ENCODE assay signal across 16 cellular contexts in genomic region chr18:37525302-37525585, GRCh38. TPM values are rescaled to one million over a fixed set of nuclear protein-coding genes. Genes with fewer than 3 reads are reported as not detected.
DNase-seq lines count a peak whose midpoint lies in the region; ATAC-seq and TF ChIP-seq lines count a peak whose summit lies in the region.
"Had no signal": no experiment of that assay in that cellular context is flagged by ENCODE, and none has a peak within 500 bp of the region (broad histone marks: within the 10 kb centered on the region; RNA-seq: fewer than 3 reads in every experiment).

No MANE protein-coding gene starts in this region.

- H4K5ac ChIP-seq in H9 (ENCODE audit: insufficient read length, low read depth, low read length) = no peak overlapping the region

- no peak overlapping the region for H3K14ac ChIP-seq in H9 (ENCODE audit: insufficient read depth, low read length)

- no peak overlapping the region for H4K91ac ChIP-seq in H9 (ENCODE audit: insufficient read length, low read depth, low read length)

- H2BK15ac ChIP-seq in H9 (ENCODE audit: low read depth, low read length) = no peak overlapping the region

- H3K9me3 Mint-ChIP-seq in H9 = no peaks in the 10 kb centered on the region
- H3K9me3 Mint-ChIP-seq in endodermal cell = no peaks in the 10 kb centered on the region
- H3K9me3 Mint-ChIP-seq in nephron = no peaks in the 10 kb centered on the region
- no peaks in the 10 kb centered on the region for H3K9me3 Mint-ChIP-seq in activated naive CD4-positive, alpha-beta T cell treated with anti-CD3 and anti-CD28 coated beads, Interleukin-2, amount 50 U/mL, for 72 hours

- H3K4me1 Mint-ChIP-seq in H9 (peaks cover 29 to 31% of the 10 kb centered on the region in 2 experiments), endodermal cell (peaks cover 11% of the 10 kb centered on the region), nephron (peaks cover 37% of the 10 kb centered on the region)
- H3K4me1 Mint-ChIP-seq: CD4-positive, CD25-positive, alpha-beta regulatory T cell had no signal

- H3K36me3 ChIP-seq in ES-I3 (ENCODE audit: insufficient read depth, low read length) (no peaks in the 10 kb centered on the region), endodermal cell (ENCODE audit: control insufficient read depth, insufficient read depth, low read length) (no peaks in the 10 kb centered on the region)

- peaks cover 2% of the 10 kb centered on the region for H4K20me1 ChIP-seq in H9 (ENCODE audit: control insufficient read depth, insufficient read depth, insufficient read length)

- ATAC-seq in HG02763 (IDR thresholded peaks at IDR 0.05; ENCODE audit: unreplicated experiment) = no peak
- ATAC-seq in activated naive CD4-positive, alpha-beta T cell treated with anti-CD3 and anti-CD28 coated beads, Interleukin-2, amount 50 U/mL, for 72 hours = no peak

- DNase-seq in H9 (no peak), endodermal cell (no peak), Kasumi-1 (lab: John Stamatoyannopoulos, UW) (no peak)
- DNase-seq in activated naive CD4-positive, alpha-beta T cell treated with anti-CD3 and anti-CD28 coated beads, Interleukin-2, amount 50 U/mL, for 72 hours (ENCODE audit: low spot score in 2 of 2) = no peak
- DNase-seq: ACHN; CD4-positive, CD25-positive, alpha-beta regulatory T cell; DMS79; Karpas-422; NCI-H1417; NCI-H2029 treated with DMSO at 0.1 percent for 48 hours; NCI-H446; PC-9 had no signal

- H2BK120ac ChIP-seq in H9 (ENCODE audit: low read depth, low read length, poor library complexity, severe bottlenecking) = no peak overlapping the region

- no peak overlapping the region for H2AK5ac ChIP-seq in H9 (ENCODE audit: insufficient read length, low read length)

- no peak overlapping the region for H3K4ac ChIP-seq in H9 (ENCODE audit: low read depth, low read length)

- WGBS in H9 (ENCODE audit: extremely low coverage, insufficient read length, low lambda C conversion rate) = no CpG with 5 or more reads among the region's 8 CpGs
- WGBS in endodermal cell (ENCODE audit: insufficient coverage in 1 of 2, insufficient read length in 1 of 2), 2 experiments = 71 to 77% methylated on average over 5 to 8 of the region's 8 CpGs

- H3K9me3 ChIP-seq in ES-I3 (ENCODE audit: control insufficient read depth, insufficient read depth, low read length) (no peaks in the 10 kb centered on the region), H9 (ENCODE audit: control insufficient read depth, low read depth, low read length) (no peaks in the 10 kb centered on the region), endodermal cell (ENCODE audit: control insufficient read depth, low read length) (no peaks in the 10 kb centered on the region)

- no peak overlapping the region for H3K23ac ChIP-seq in H9 (ENCODE audit: insufficient read length, low read depth, low read length)

- H3K9ac ChIP-seq in ES-I3 (ENCODE audit: low read depth, low read length) (peak overlapping the region; percentile 60; the same call in 1 of the 2 replicates), H9 (ENCODE audit: extremely low read depth, insufficient read length, low read length) (no peak overlapping the region), endodermal cell (ENCODE audit: extremely low read depth, low read length, poor library complexity, severe bottlenecking) (no peak overlapping the region)

- H2AFZ ChIP-seq in H9 (ENCODE audit: low read length) = no peak overlapping the region
- H2AFZ ChIP-seq: PC-9 had no signal

- H3T11ph ChIP-seq in H9 (ENCODE audit: low read length) = no peak overlapping the region

- H3K4me1 ChIP-seq in ES-I3 (ENCODE audit: insufficient read depth, low read length) (peaks cover 13% of the 10 kb centered on the region), H9 (ENCODE audit: insufficient read depth, low read length) (peaks cover 7% of the 10 kb centered on the region; the same call in 1 of the 2 replicates), endodermal cell (ENCODE audit: control insufficient read depth, insufficient read depth, low read length) (no peaks in the 10 kb centered on the region)

- no peak overlapping the region for H2BK20ac ChIP-seq in H9 (ENCODE audit: low read depth, low read length, poor library complexity, severe bottlenecking)

- no peak overlapping the region for H2BK12ac ChIP-seq in H9 (ENCODE audit: insufficient read length, low read depth, low read length)

- peak overlapping the region; percentile 7 for H3K4me2 ChIP-seq in H9 (ENCODE audit: insufficient read depth, insufficient read length, low read length)
- H3K4me2 ChIP-seq: PC-9 had no signal

- H3K56ac ChIP-seq in H9 (ENCODE audit: insufficient read length, low read depth, low read length) = no peak overlapping the region

- H3K36me3 Mint-ChIP-seq in H9 (ENCODE audit: insufficient read depth in 1 of 3, low read depth in 3 of 3) = no peaks in the 10 kb centered on the region
- H3K36me3 Mint-ChIP-seq in endodermal cell (ENCODE audit: low read depth) = no peaks in the 10 kb centered on the region
- H3K36me3 Mint-ChIP-seq in nephron (ENCODE audit: low read depth) = no peaks in the 10 kb centered on the region
- H3K36me3 Mint-ChIP-seq in activated naive CD4-positive, alpha-beta T cell treated with anti-CD3 and anti-CD28 coated beads, Interleukin-2, amount 50 U/mL, for 72 hours = peaks cover 0 to 5% of the 10 kb centered on the region in 2 donors
- H3K36me3 Mint-ChIP-seq: CD4-positive, CD25-positive, alpha-beta regulatory T cell had no signal

- TF ChIP-seq CTCF in H9 (conservative IDR thresholded peaks at IDR 0.05) (no peak), endodermal cell (conservative IDR thresholded peaks at IDR 0.05) (no peak), nephron (IDR thresholded peaks at IDR 0.05; ENCODE audit: unreplicated experiment in 3 of 3) (no peak)

- no peak overlapping the region for H3K18ac ChIP-seq in H9 (ENCODE audit: insufficient read length, low read depth, low read length)

- no peaks in the 10 kb centered on the region for H3K79me2 ChIP-seq in H9 (ENCODE audit: insufficient read depth, low read length)

- peaks cover 8% of the 10 kb centered on the region; the same call in 1 of the 2 replicates for H3K27me3 ChIP-seq in H9 (ENCODE audit: insufficient read depth, low read length)
- peaks cover 53% of the 10 kb centered on the region for H3K27me3 ChIP-seq in endodermal cell (ENCODE audit: control insufficient read depth, insufficient read depth, low read length, poor library complexity, severe bottlenecking)

- no peaks in the 10 kb centered on the region for H3K79me1 ChIP-seq in H9 (ENCODE audit: insufficient read depth, low read depth, low read length, poor library complexity, severe bottlenecking)

- no peak overlapping the region for H3K4me3 ChIP-seq in endodermal cell (ENCODE audit: low read length)
- H3K4me3 ChIP-seq: PC-9, SK-N-MC had no signal

- H3K27me3 Mint-ChIP-seq in H9 (ENCODE audit: low read depth) (peaks cover 56% of the 10 kb centered on the region), endodermal cell (ENCODE audit: insufficient read depth) (peaks cover 55% of the 10 kb centered on the region), nephron (ENCODE audit: low read depth) (peaks cover 74% of the 10 kb centered on the region)

- no peak overlapping the region for H2BK5ac ChIP-seq in H9 (ENCODE audit: insufficient read length, low read length)

- H3K27ac ChIP-seq in H9 (ENCODE audit: insufficient read length, low read depth, low read length) = no peak overlapping the region
- no peak overlapping the region for H3K27ac ChIP-seq in endodermal cell (ENCODE audit: low read depth, low read length)
- H3K27ac ChIP-seq: PC-9, SK-N-MC had no signal

- peaks cover 2% of the 10 kb centered on the region for H3K23me2 ChIP-seq in H9 (ENCODE audit: insufficient read length, low read depth, low read length, poor library complexity, severe bottlenecking)

- H3K27ac Mint-ChIP-seq in H9 (peak overlapping the region in 1 of 3 experiments; percentile 76; a peak in 1 of 7 replicates), endodermal cell (no peak overlapping the region), nephron (peak overlapping the region in 1 of 3 experiments; percentile 47)
- no peak overlapping the region for H3K27ac Mint-ChIP-seq in activated naive CD4-positive, alpha-beta T cell treated with anti-CD3 and anti-CD28 coated beads, Interleukin-2, amount 50 U/mL, for 72 hours

- H4K8ac ChIP-seq in H9 (replicated peaks; ENCODE audit: insufficient read length, low read depth, low read length) = no peak overlapping the region

- H3K4me3 Mint-ChIP-seq in H9 = peak overlapping the region; percentile 64 to 77
- H3K4me3 Mint-ChIP-seq in endodermal cell = peak overlapping the region; percentile 55
- H3K4me3 Mint-ChIP-seq in nephron = peak overlapping the region; percentile 71 to 80 (median 80)
- H3K4me3 Mint-ChIP-seq: CD4-positive, CD25-positive, alpha-beta regulatory T cell had no signal

RNA-seq across cellular contexts. Expression of gene CELF4, which starts 40.4 kb away (rescaled TPM):
- total RNA-seq in H9 (2021) (1.1 and 1.5 TPM in 2 replicates), endodermal cell (1 to 10 TPM; 5.7 to 6.7 TPM)
- 3.2 TPM for polyA plus RNA-seq in endodermal cell (2013, experiment 1 of 2)
- polyA plus RNA-seq in endodermal cell (2013, experiment 2 of 2) = 3.6 TPM
- total RNA-seq in activated naive CD4-positive, alpha-beta T cell treated with anti-CD3 and anti-CD28 coated beads, Interleukin-2, amount 50 U/mL, for 72 hours = not detected
- total RNA-seq: CD4-positive, CD25-positive, alpha-beta regulatory T cell had no signal
